In the genomic region with DNA sequence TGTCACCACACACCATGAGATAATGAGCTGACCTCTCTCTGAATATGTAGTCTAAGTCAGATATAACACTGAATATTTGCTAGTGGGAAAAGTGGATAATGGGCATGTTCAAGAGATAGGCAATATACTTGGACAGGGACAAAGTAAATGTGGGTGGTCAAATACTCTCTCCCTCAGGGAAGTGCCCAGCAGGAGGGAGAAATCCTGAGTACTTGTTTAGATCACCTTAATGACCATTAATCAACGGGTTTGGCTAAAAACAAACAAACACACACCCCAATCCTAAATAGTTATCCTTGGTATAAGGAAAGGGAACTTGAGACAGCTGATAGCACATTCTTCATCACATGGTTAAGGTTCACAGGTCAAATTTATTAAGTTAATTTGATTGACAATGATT, we compare ENCODE assay signal across 20 cellular contexts.
DNase-seq lines count a peak whose midpoint lies in the region; ATAC-seq, FAIRE-seq and TF ChIP-seq lines count a peak whose summit lies in the region.
"Had no signal": no experiment of that assay in that cellular context is flagged by ENCODE, and none has a peak within 500 bp of the region (broad histone marks: within the 10 kb centered on the region; RNA-seq: fewer than 3 reads in every experiment).

No MANE protein-coding gene starts in this region.

- peaks cover 6% of the 10 kb centered on the region for H3K9me3 Mint-ChIP-seq in natural killer cell treated with Interleukin-12 subunit alpha and Interleukin-12 subunit beta and Interleukin-15 and Interleukin-18, amount 100 ng/mL, for 72 hours

- H3K27me3 ChIP-seq in OCI-LY3 (ENCODE audit: low read depth, low read length) (no peaks in the 10 kb centered on the region), iPS-18a (ENCODE audit: control insufficient read depth, insufficient read depth, low read length) (no peaks in the 10 kb centered on the region), GM23248 (replicated peaks; ENCODE audit: insufficient read depth) (no peaks in the 10 kb centered on the region)
- H3K27me3 ChIP-seq: BLaER1, Peyer's patch had no signal

- H3K27me3 Mint-ChIP-seq in natural killer cell treated with Interleukin-12 subunit alpha and Interleukin-12 subunit beta and Interleukin-15 and Interleukin-18, amount 100 ng/mL, for 72 hours, result no peaks in the 10 kb centered on the region
- H3K27me3 Mint-ChIP-seq: CD4-positive, alpha-beta memory T cell; T-helper 17 cell had no signal

- ATAC-seq in natural killer cell treated with Interleukin-12 subunit alpha and Interleukin-12 subunit beta and Interleukin-15 and Interleukin-18, amount 100 ng/mL, for 72 hours, result no peak
- ATAC-seq: Right ventricle myocardium inferior, T-helper 17 cell had no signal

- no peak overlapping the region for H3K4me3 Mint-ChIP-seq in natural killer cell treated with Interleukin-12 subunit alpha and Interleukin-12 subunit beta and Interleukin-15 and Interleukin-18, amount 100 ng/mL, for 72 hours
- H3K4me3 Mint-ChIP-seq: CD4-positive, alpha-beta memory T cell; T-helper 17 cell had no signal

- H3F3A ChIP-seq in GM23248 (ENCODE audit: insufficient read depth), result no peaks in the 10 kb centered on the region

- H3K4me3 ChIP-seq in OCI-LY3 (ENCODE audit: low read length) (no peak overlapping the region), iPS-18a (ENCODE audit: low read length) (no peak overlapping the region), GM23248 (no peak overlapping the region)
- H3K4me3 ChIP-seq: BLaER1, Peyer's patch had no signal

- H3K4me2 ChIP-seq in OCI-LY3 (ENCODE audit: low read length), result no peak overlapping the region
- H3K4me2 ChIP-seq in GM23248 (ENCODE audit: unreplicated experiment), result no peak overlapping the region

- H3K9me2 ChIP-seq in GM23248 (ENCODE audit: insufficient read depth), result no peaks in the 10 kb centered on the region

- H3K9me3 ChIP-seq in OCI-LY3 (ENCODE audit: insufficient read depth, low read length) (no peaks in the 10 kb centered on the region), iPS-18a (ENCODE audit: control insufficient read depth, low read depth, low read length) (no peaks in the 10 kb centered on the region), GM23248 (ENCODE audit: low read depth) (no peaks in the 10 kb centered on the region)
- H3K9me3 ChIP-seq: BLaER1, Peyer's patch had no signal

- no peak for TF ChIP-seq CTCF in OCI-LY3 (IDR thresholded peaks at IDR 0.05; ENCODE audit: low read depth, low read length)

- H2AFZ ChIP-seq in OCI-LY3 (ENCODE audit: low read depth, low read length), result 0 out of 2 replicates have a peak overlapping the region, but pooled peaks have one; percentile 45
- no peak overlapping the region for H2AFZ ChIP-seq in GM23248

- H4K20me1 ChIP-seq in OCI-LY3 (ENCODE audit: insufficient read depth, low read length) (no peaks in the 10 kb centered on the region), GM23248 (ENCODE audit: insufficient read depth) (no peaks in the 10 kb centered on the region)
- H4K20me1 ChIP-seq: BLaER1 had no signal

- H3K36me3 ChIP-seq in OCI-LY3 (replicated peaks; ENCODE audit: low read depth, low read length) (no peaks in the 10 kb centered on the region), iPS-18a (ENCODE audit: control insufficient read depth, low read depth, low read length) (peaks cover 20% of the 10 kb centered on the region), GM23248 (ENCODE audit: low read depth) (no peaks in the 10 kb centered on the region)
- H3K36me3 ChIP-seq: BLaER1, Peyer's patch had no signal

- 0% methylated on average over 1 of the region's 1 CpG for WGBS in GM23248 (ENCODE audit: low coverage in 1 of 2, low lambda C conversion rate in 2 of 2, missing lambda C conversion rate in 2 of 2), 2 experiments

- DNase-seq in GM19239 (ENCODE audit: insufficient read length, low spot score) (no peak), NCI-H1417 (lab: John Stamatoyannopoulos, UW) (peak in 2 of 3 experiments; percentile 81 to 96), cardiac septum (ENCODE audit: low spot score) (no peak), T-helper 9 cell (no peak), GM23248 (no peak)
- DNase-seq in natural killer cell treated with Interleukin-12 subunit alpha and Interleukin-12 subunit beta and Interleukin-15 and Interleukin-18, amount 100 ng/mL, for 72 hours (ENCODE audit: low spot score), result no peak
- DNase-seq: Calu3; CD4-positive, alpha-beta memory T cell; GOT3; IMR-90; NCI-H1436 treated with DMSO at 0.1 percent for 48 hours; NCI-H2171 treated with DMSO at 0.1 percent for 48 hours; NCI-H510A; Peyer's patch; T-helper 17 cell had no signal

- peak; percentile 28 for FAIRE-seq in GM19239 (lab: Jason Lieb, UNC)
- FAIRE-seq: GM12892 had no signal

- H3K4me1 ChIP-seq in OCI-LY3 (ENCODE audit: low read length), result peaks cover 38% of the 10 kb centered on the region
- peaks cover 51% of the 10 kb centered on the region for H3K4me1 ChIP-seq in iPS-18a (ENCODE audit: control insufficient read depth, low read depth, low read length)
- H3K4me1 ChIP-seq in GM23248 (ENCODE audit: insufficient read depth), result no peaks in the 10 kb centered on the region
- H3K4me1 ChIP-seq: Peyer's patch had no signal

- H3K27ac Mint-ChIP-seq in natural killer cell treated with Interleukin-12 subunit alpha and Interleukin-12 subunit beta and Interleukin-15 and Interleukin-18, amount 100 ng/mL, for 72 hours, result no peak overlapping the region
- H3K27ac Mint-ChIP-seq: CD4-positive, alpha-beta memory T cell; T-helper 17 cell had no signal

- H3K79me2 ChIP-seq in OCI-LY3 (ENCODE audit: low read length), result no peaks in the 10 kb centered on the region
- no peaks in the 10 kb centered on the region for H3K79me2 ChIP-seq in GM23248 (ENCODE audit: insufficient read depth)

- intact Hi-C loops in cardiac septum (cut with DNase I), result no loop called here

- no peaks in the 10 kb centered on the region for H3K4me1 Mint-ChIP-seq in natural killer cell treated with Interleukin-12 subunit alpha and Interleukin-12 subunit beta and Interleukin-15 and Interleukin-18, amount 100 ng/mL, for 72 hours (ENCODE audit: low read depth in 2 of 2)
- H3K4me1 Mint-ChIP-seq: CD4-positive, alpha-beta memory T cell; T-helper 17 cell had no signal

- no peaks in the 10 kb centered on the region for H3K36me3 Mint-ChIP-seq in natural killer cell treated with Interleukin-12 subunit alpha and Interleukin-12 subunit beta and Interleukin-15 and Interleukin-18, amount 100 ng/mL, for 72 hours
- H3K36me3 Mint-ChIP-seq: CD4-positive, alpha-beta memory T cell had no signal

- H3K27ac ChIP-seq in OCI-LY3 (ENCODE audit: low read length), result no peak overlapping the region
- peak overlapping the region; percentile 60 for H3K27ac ChIP-seq in iPS-18a (ENCODE audit: low read length)
- H3K27ac ChIP-seq in GM23248, result no peak overlapping the region
- H3K27ac ChIP-seq: BLaER1, Peyer's patch had no signal

- no peak overlapping the region for H3K9ac ChIP-seq in OCI-LY3 (ENCODE audit: low read length)
- no peak overlapping the region for H3K9ac ChIP-seq in iPS-18a (ENCODE audit: low read length)
- no peak overlapping the region for H3K9ac ChIP-seq in GM23248
- H3K9ac ChIP-seq: BLaER1 had no signal

- in situ Hi-C loops in GM23248 (cut with MboI), result no loop called here

Comparison
In these comparisons a context has a peak if more than half of its experiments do, and no peak if none do; other contexts are left out.
1. DNase-seq: peak in NCI-H1417 (2 of 3); none in GM19239 (single experiment), natural killer cell treated with Interleukin-12 subunit alpha and Interleukin-12 subunit beta and Interleukin-15 and Interleukin-18, amount 100 ng/mL, for 72 hours (single experiment), cardiac septum (single experiment), T-helper 9 cell (single experiment) and GM23248 (single experiment).